ENCODE assay signal across 1 cellular context in genomic region chr16:24286713-24287405, GRCh38.
TF ChIP-seq lines count a peak whose summit lies in the region.

No MANE protein-coding gene starts in this region.

TF ChIP-seq in GM23338, 12 proteins besides CTCF, POLR2A, EP300 and RAD21 (continued from another document):
- no peak for TF ChIP-seq ZNF462 (CRISPR knock-in tag; IDR thresholded peaks at IDR 0.05)
- TF ChIP-seq REST (IDR thresholded peaks at IDR 0.05; ENCODE audit: unreplicated experiment), result no peak
